ENCODE assay signal across 1 cellular context in the genomic region with DNA sequence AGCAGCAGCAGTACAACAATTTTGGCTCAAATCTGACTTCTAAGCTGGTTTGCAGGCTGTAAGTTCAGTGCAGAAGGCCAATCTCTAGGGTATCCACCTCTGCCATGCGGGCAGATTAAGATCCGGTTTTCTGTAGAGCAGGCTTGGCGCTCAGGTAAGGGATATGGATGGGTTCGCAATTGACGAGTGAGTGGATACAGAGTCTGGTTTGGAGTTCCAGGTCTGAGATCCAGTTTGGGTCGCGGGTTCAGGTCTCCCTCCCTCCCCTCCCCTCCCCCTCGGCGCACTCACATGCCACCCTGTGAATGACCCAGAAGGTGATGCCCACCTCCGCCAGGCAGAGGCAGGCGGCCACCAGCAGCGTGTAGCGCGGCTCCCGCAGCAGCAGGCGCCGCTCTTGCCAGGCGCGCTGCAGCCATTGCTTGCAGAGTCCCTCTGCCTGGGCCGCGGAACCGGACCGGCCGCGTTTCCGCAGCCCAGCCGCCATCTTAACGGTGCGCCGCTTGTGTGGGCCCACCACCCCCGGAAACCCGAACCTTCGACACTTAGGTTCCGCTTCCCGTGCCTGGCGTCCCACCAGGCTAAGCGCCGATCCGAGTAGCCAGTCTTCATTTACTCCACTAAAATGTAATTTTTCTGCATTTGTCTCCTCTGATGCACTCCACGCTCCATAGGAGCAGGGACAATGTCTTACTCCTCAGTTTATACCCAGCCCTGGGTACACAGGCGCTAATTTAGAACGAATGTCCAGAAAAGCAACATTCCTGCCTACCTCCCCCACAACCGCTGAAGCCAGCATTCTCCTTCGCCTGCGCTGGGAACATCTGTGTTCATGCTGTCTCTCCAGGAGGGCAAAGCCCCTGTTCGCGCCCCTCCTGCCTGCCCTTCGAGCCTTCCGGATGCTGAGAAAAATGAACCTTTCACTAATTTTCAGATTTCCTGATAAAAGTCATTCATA.
A peak's percentile ranks its signal among the peaks of the same experiment; 100 is the strongest.
TF ChIP-seq lines count a peak whose summit lies in the region.

A gene (minus strand): TSS at position 509 of the 958 bp plus-strand sequence. CDS start 22 bp downstream, at position 487.

TF ChIP-seq in HepG2, 621 proteins besides CTCF, POLR2A, EP300 and RAD21 (continued from another document):
- TF ChIP-seq, protein P1, sequence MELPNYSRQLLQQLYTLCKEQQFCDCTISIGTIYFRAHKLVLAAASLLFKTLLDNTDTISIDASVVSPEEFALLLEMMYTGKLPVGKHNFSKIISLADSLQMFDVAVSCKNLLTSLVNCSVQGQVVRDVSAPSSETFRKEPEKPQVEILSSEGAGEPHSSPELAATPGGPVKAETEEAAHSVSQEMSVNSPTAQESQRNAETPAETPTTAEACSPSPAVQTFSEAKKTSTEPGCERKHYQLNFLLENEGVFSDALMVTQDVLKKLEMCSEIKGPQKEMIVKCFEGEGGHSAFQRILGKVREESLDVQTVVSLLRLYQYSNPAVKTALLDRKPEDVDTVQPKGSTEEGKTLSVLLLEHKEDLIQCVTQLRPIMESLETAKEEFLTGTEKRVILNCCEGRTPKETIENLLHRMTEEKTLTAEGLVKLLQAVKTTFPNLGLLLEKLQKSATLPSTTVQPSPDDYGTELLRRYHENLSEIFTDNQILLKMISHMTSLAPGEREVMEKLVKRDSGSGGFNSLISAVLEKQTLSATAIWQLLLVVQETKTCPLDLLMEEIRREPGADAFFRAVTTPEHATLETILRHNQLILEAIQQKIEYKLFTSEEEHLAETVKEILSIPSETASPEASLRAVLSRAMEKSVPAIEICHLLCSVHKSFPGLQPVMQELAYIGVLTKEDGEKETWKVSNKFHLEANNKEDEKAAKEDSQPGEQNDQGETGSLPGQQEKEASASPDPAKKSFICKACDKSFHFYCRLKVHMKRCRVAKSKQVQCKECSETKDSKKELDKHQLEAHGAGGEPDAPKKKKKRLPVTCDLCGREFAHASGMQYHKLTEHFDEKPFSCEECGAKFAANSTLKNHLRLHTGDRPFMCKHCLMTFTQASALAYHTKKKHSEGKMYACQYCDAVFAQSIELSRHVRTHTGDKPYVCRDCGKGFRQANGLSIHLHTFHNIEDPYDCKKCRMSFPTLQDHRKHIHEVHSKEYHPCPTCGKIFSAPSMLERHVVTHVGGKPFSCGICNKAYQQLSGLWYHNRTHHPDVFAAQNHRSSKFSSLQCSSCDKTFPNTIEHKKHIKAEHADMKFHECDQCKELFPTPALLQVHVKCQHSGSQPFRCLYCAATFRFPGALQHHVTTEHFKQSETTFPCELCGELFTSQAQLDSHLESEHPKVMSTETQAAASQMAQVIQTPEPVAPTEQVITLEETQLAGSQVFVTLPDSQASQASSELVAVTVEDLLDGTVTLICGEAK (IDR thresholded peaks at IDR 0.05), result peak; percentile 56; the same call in 1 of the 2 replicates
- TF ChIP-seq, protein P1 (CRISPR knock-in tag; IDR thresholded peaks at IDR 0.05), result peak; percentile 87
- no peak for TF ChIP-seq TRIM24 (CRISPR knock-in tag; IDR thresholded peaks at IDR 0.05)
